ENCODE assay signal across 30 cellular contexts in genomic region chr5:14853685-14854084, GRCh38.
"Had no signal": no experiment of that assay in that cellular context is flagged by ENCODE, and none has a peak within 500 bp of the region (broad histone marks: within the 10 kb centered on the region; RNA-seq: fewer than 3 reads in every experiment).

No MANE protein-coding gene starts in this region.

- H3K4me1 ChIP-seq: sigmoid colon, thyroid gland, upper lobe of left lung had no signal

- H3K27ac ChIP-seq: breast epithelium, ovary, sigmoid colon, thyroid gland, upper lobe of left lung, vagina had no signal

- H3K4me3 ChIP-seq: breast epithelium, heart left ventricle, ovary, sigmoid colon, thyroid gland, upper lobe of left lung, vagina had no signal

- H3K9me3 ChIP-seq: breast epithelium, heart left ventricle, ovary, sigmoid colon, thyroid gland, upper lobe of left lung, vagina had no signal

- H3K36me3 ChIP-seq: breast epithelium, ovary, sigmoid colon, thyroid gland, upper lobe of left lung, vagina had no signal

- DNase-seq: activated B cell treated with CpG ODN at 0.5 μM for 24 hours; activated CD4-positive, alpha-beta T cell treated with anti-CD3 and anti-CD28 coated beads, Interleukin-2, amount 50 U/mL, for 1 hour; activated CD8-positive, alpha-beta T cell treated with anti-CD3 and anti-CD28 coated beads for 36 hours; activated gamma-delta T cell treated with Interleukin-2 at 50 U/mL for 16 hours; activated naive CD4-positive, alpha-beta T cell treated with anti-CD3 and anti-CD28 coated beads, Interleukin-2, amount 50 U/mL, for 16 hours; activated T-cell treated with anti-CD3 and anti-CD28 coated beads, Interleukin-2, amount 50 U/mL, for 4 hours; central memory CD4-positive, alpha-beta T cell; foreskin fibroblast; heart left ventricle; hypothalamus; immature natural killer cell; kidney; left colon; midbrain; naive thymus-derived CD4-positive, alpha-beta T cell; ovary; retina; sigmoid colon; small intestine; stimulated activated CD4-positive, alpha-beta T cell treated with anti-CD3 and anti-CD28 coated beads, Interleukin-4, amount 100 ng/mL, for 24 hours; stimulated activated naive CD8-positive, alpha-beta T cell treated with anti-CD3 and anti-CD28 coated beads, Interleukin-15, amount 100 ng/mL, for 72 hours; substantia nigra; thyroid gland; upper lobe of left lung had no signal

- H3K27ac Mint-ChIP-seq: activated B cell treated with CpG ODN at 0.5 μM for 24 hours; activated CD8-positive, alpha-beta T cell treated with anti-CD3 and anti-CD28 coated beads for 36 hours; progenitor cell of endocrine pancreas; stimulated activated effector memory CD8-positive, alpha-beta T cell treated with anti-CD3 and anti-CD28 coated beads, Interleukin-12 subunit alpha, Interleukin-12 subunit beta, amount 100 ng/mL, for 72 hours had no signal

- H3K4me3 Mint-ChIP-seq: activated B cell treated with CpG ODN at 0.5 μM for 24 hours; activated CD8-positive, alpha-beta T cell treated with anti-CD3 and anti-CD28 coated beads for 36 hours; activated T-cell treated with anti-CD3 and anti-CD28 coated beads, Interleukin-2, amount 50 U/mL, for 4 hours; activated T-helper 17 cell treated with anti-CD3 and anti-CD28 coated beads, Interleukin-2, amount 50 U/mL, for 72 hours; immature natural killer cell; naive thymus-derived CD4-positive, alpha-beta T cell; stimulated activated effector memory CD8-positive, alpha-beta T cell treated with anti-CD3 and anti-CD28 coated beads, Interleukin-12 subunit alpha, Interleukin-12 subunit beta, amount 100 ng/mL, for 72 hours; stimulated activated naive CD8-positive, alpha-beta T cell treated with anti-CD3 and anti-CD28 coated beads, Interleukin-15, amount 100 ng/mL, for 72 hours had no signal

- ATAC-seq: activated CD8-positive, alpha-beta T cell treated with anti-CD3 and anti-CD28 coated beads for 36 hours; activated T-cell treated with anti-CD3 and anti-CD28 coated beads, Interleukin-2, amount 50 U/mL, for 4 hours; activated T-helper 17 cell treated with anti-CD3 and anti-CD28 coated beads, Interleukin-2, amount 50 U/mL, for 72 hours; esophagus mucosa; heart left ventricle; left colon; naive thymus-derived CD4-positive, alpha-beta T cell; stimulated activated effector memory CD8-positive, alpha-beta T cell treated with anti-CD3 and anti-CD28 coated beads, Interleukin-12 subunit alpha, Interleukin-12 subunit beta, amount 100 ng/mL, for 72 hours; stimulated activated naive CD8-positive, alpha-beta T cell treated with anti-CD3 and anti-CD28 coated beads, Interleukin-15, amount 100 ng/mL, for 72 hours had no signal

- H3K9me3 Mint-ChIP-seq: activated B cell treated with CpG ODN at 0.5 μM for 24 hours; activated CD8-positive, alpha-beta T cell treated with anti-CD3 and anti-CD28 coated beads for 36 hours; activated T-cell treated with anti-CD3 and anti-CD28 coated beads, Interleukin-2, amount 50 U/mL, for 4 hours; activated T-helper 17 cell treated with anti-CD3 and anti-CD28 coated beads, Interleukin-2, amount 50 U/mL, for 72 hours; immature natural killer cell; naive thymus-derived CD4-positive, alpha-beta T cell; stimulated activated effector memory CD8-positive, alpha-beta T cell treated with anti-CD3 and anti-CD28 coated beads, Interleukin-12 subunit alpha, Interleukin-12 subunit beta, amount 100 ng/mL, for 72 hours; stimulated activated naive CD8-positive, alpha-beta T cell treated with anti-CD3 and anti-CD28 coated beads, Interleukin-15, amount 100 ng/mL, for 72 hours had no signal

- H3K27me3 Mint-ChIP-seq: activated B cell treated with CpG ODN at 0.5 μM for 24 hours; activated CD8-positive, alpha-beta T cell treated with anti-CD3 and anti-CD28 coated beads for 36 hours; activated T-helper 17 cell treated with anti-CD3 and anti-CD28 coated beads, Interleukin-2, amount 50 U/mL, for 72 hours; naive thymus-derived CD4-positive, alpha-beta T cell; stimulated activated naive CD8-positive, alpha-beta T cell treated with anti-CD3 and anti-CD28 coated beads, Interleukin-15, amount 100 ng/mL, for 72 hours had no signal

- H3K27me3 ChIP-seq: breast epithelium, heart left ventricle, ovary, sigmoid colon, thyroid gland, upper lobe of left lung, vagina had no signal
